ENCODE assay signal across 19 cellular contexts in genomic region chr15:25864966-25865365, GRCh38. TPM values are rescaled to one million over a fixed set of nuclear protein-coding genes. Genes with fewer than 3 reads are reported as not detected.
DNase-seq lines count a peak whose midpoint lies in the region; ATAC-seq, FAIRE-seq and TF ChIP-seq lines count a peak whose summit lies in the region.
"Had no signal": no experiment of that assay in that cellular context is flagged by ENCODE, and none has a peak within 500 bp of the region (broad histone marks: within the 10 kb centered on the region; RNA-seq: fewer than 3 reads in every experiment).

No MANE protein-coding gene starts in this region.

- H4K20me1 ChIP-seq in PC-3 (ENCODE audit: low read length), result no peaks in the 10 kb centered on the region

- H3K4me2 ChIP-seq in PC-3 (ENCODE audit: low read length), result no peak overlapping the region
- H3K4me2 ChIP-seq: GM23338 had no signal

- TF ChIP-seq CTCF in PC-3 (conservative IDR thresholded peaks at IDR 0.05; ENCODE audit: low read depth, low read length) (no peak), type B pancreatic cell (conservative IDR thresholded peaks at IDR 0.05) (no peak), progenitor cell of endocrine pancreas (IDR thresholded peaks at IDR 0.05; ENCODE audit: unreplicated experiment) (no peak)

- BruUV-seq in PC-3 (replicated peaks; lab: Mats Ljungman, UMichigan), result no TSS peak

- CTCF ChIA-PET in activated naive CD4-positive, alpha-beta T cell treated with anti-CD3 and anti-CD28 coated beads, Interleukin-2, amount 10 ng/mL, durations not matched to agents 7 days and 5 days (lab: Charles Lee), result interaction anchor here (0.9 to 1.1 kb wide), 2 partner anchors 69 to 82 kb away, joined by 3 to 4 read pairs; no protein-coding TSS in a partner anchor
- CTCF ChIA-PET in PC-3 (lab: Charles Lee), result no interaction called here

- H3K36me3 Mint-ChIP-seq in activated naive CD4-positive, alpha-beta T cell treated with anti-CD3 and anti-CD28 coated beads, Interleukin-2, amount 10 ng/mL, durations not matched to agents 7 days and 5 days, result peaks cover 21% of the 10 kb centered on the region
- H3K36me3 Mint-ChIP-seq in type B pancreatic cell (no peaks in the 10 kb centered on the region), progenitor cell of endocrine pancreas (ENCODE audit: insufficient read depth) (no peaks in the 10 kb centered on the region)

- H3K79me2 ChIP-seq in PC-3 (ENCODE audit: low read length), result no peaks in the 10 kb centered on the region

- H3K4me1 ChIP-seq in PC-3 (ENCODE audit: insufficient read depth, low read length), result no peaks in the 10 kb centered on the region
- peaks cover 13% of the 10 kb centered on the region for H3K4me1 ChIP-seq in effector memory CD4-positive, alpha-beta T cell (ENCODE audit: control insufficient read depth, insufficient read depth, low read length, poor library complexity, severe bottlenecking)

- no peak for ATAC-seq in PC-3
- ATAC-seq: GM23338, sciatic nerve had no signal

- H3K27me3 ChIP-seq in PC-3 (ENCODE audit: low read length), result no peaks in the 10 kb centered on the region
- no peaks in the 10 kb centered on the region for H3K27me3 ChIP-seq in effector memory CD4-positive, alpha-beta T cell (replicated peaks; ENCODE audit: control insufficient read depth, insufficient read depth, low read length, poor library complexity, severe bottlenecking)
- H3K27me3 ChIP-seq: vagina had no signal

- no peaks in the 10 kb centered on the region for H3K9me3 ChIP-seq in PC-3 (ENCODE audit: low read length)
- no peaks in the 10 kb centered on the region for H3K9me3 ChIP-seq in effector memory CD4-positive, alpha-beta T cell (ENCODE audit: control insufficient read depth, low read length)
- H3K9me3 ChIP-seq: vagina had no signal

- peaks cover 30% of the 10 kb centered on the region for H3K4me1 Mint-ChIP-seq in activated naive CD4-positive, alpha-beta T cell treated with anti-CD3 and anti-CD28 coated beads, Interleukin-2, amount 10 ng/mL, durations not matched to agents 7 days and 5 days
- H3K4me1 Mint-ChIP-seq in type B pancreatic cell (ENCODE audit: unreplicated experiment) (no peaks in the 10 kb centered on the region), progenitor cell of endocrine pancreas (ENCODE audit: low read depth) (peaks cover 2% of the 10 kb centered on the region)
- H3K4me1 Mint-ChIP-seq: endodermal cell had no signal

- H3K4me3 ChIP-seq in PC-3 (ENCODE audit: low read length), result no peak overlapping the region
- H3K4me3 ChIP-seq in effector memory CD4-positive, alpha-beta T cell (ENCODE audit: insufficient read depth, low read depth, low read length, poor library complexity, severe bottlenecking), result no peak overlapping the region
- H3K4me3 ChIP-seq: GM23338, vagina had no signal

- H3K9me3 Mint-ChIP-seq in activated naive CD4-positive, alpha-beta T cell treated with anti-CD3 and anti-CD28 coated beads, Interleukin-2, amount 10 ng/mL, durations not matched to agents 7 days and 5 days, result no peaks in the 10 kb centered on the region
- H3K9me3 Mint-ChIP-seq in type B pancreatic cell, result no peaks in the 10 kb centered on the region
- no peaks in the 10 kb centered on the region for H3K9me3 Mint-ChIP-seq in progenitor cell of endocrine pancreas (ENCODE audit: low read depth)
- H3K9me3 Mint-ChIP-seq: endodermal cell, GM23338 had no signal

- POLR2A ChIA-PET in PC-3 (lab: Charles Lee; ENCODE audit: unreplicated experiment), result interaction anchor here (0.6 kb wide), 1 partner anchor 69 kb away, joined by 4 read pairs; no protein-coding TSS in a partner anchor

- FAIRE-seq in GM12892 (lab: Jason Lieb, UNC), result no peak

- H3K27me3 Mint-ChIP-seq in activated naive CD4-positive, alpha-beta T cell treated with anti-CD3 and anti-CD28 coated beads, Interleukin-2, amount 10 ng/mL, durations not matched to agents 7 days and 5 days, result peaks cover 37% of the 10 kb centered on the region
- H3K27me3 Mint-ChIP-seq in type B pancreatic cell (peaks cover 69% of the 10 kb centered on the region), progenitor cell of endocrine pancreas (peaks cover 75% of the 10 kb centered on the region)

- H3K36me3 ChIP-seq in PC-3 (ENCODE audit: low read depth, low read length), result no peaks in the 10 kb centered on the region
- no peaks in the 10 kb centered on the region for H3K36me3 ChIP-seq in effector memory CD4-positive, alpha-beta T cell (ENCODE audit: control insufficient read depth, insufficient read depth, low read length)
- H3K36me3 ChIP-seq: vagina had no signal

- no peaks in the 10 kb centered on the region for H3F3A ChIP-seq in PC-3 (ENCODE audit: low read length, unreplicated experiment)

- H3K4me3 Mint-ChIP-seq in activated naive CD4-positive, alpha-beta T cell treated with anti-CD3 and anti-CD28 coated beads, Interleukin-2, amount 10 ng/mL, durations not matched to agents 7 days and 5 days, result peak overlapping the region; percentile 58
- peak overlapping the region; percentile 70 for H3K4me3 Mint-ChIP-seq in type B pancreatic cell
- H3K4me3 Mint-ChIP-seq in progenitor cell of endocrine pancreas (ENCODE audit: low read depth), result no peak overlapping the region
- H3K4me3 Mint-ChIP-seq: endodermal cell had no signal

- peak overlapping the region; percentile 82 for H3K27ac Mint-ChIP-seq in activated naive CD4-positive, alpha-beta T cell treated with anti-CD3 and anti-CD28 coated beads, Interleukin-2, amount 10 ng/mL, durations not matched to agents 7 days and 5 days
- H3K27ac Mint-ChIP-seq in type B pancreatic cell, result no peak overlapping the region
- H3K27ac Mint-ChIP-seq in progenitor cell of endocrine pancreas, result no peak overlapping the region
- H3K27ac Mint-ChIP-seq: endodermal cell, GM23338 had no signal

- no peak for DNase-seq in activated naive CD4-positive, alpha-beta T cell treated with anti-CD3 and anti-CD28 coated beads, Interleukin-2, amount 10 ng/mL, durations not matched to agents 7 days and 5 days
- DNase-seq in activated naive CD4-positive, alpha-beta T cell treated with Interleukin-2 at 50 U/mL for 16 hours, result no peak
- DNase-seq in PC-3 (peak; percentile 53), glomerular visceral epithelial cell (ENCODE audit: extremely low spot score) (peak; percentile 17), type B pancreatic cell (ENCODE audit: extremely low spot score, unreplicated experiment) (no peak), progenitor cell of endocrine pancreas (ENCODE audit: low spot score, unreplicated experiment) (no peak), GM12892 (ENCODE audit: insufficient read length) (no peak)
- no peak for DNase-seq in effector memory CD4-positive, alpha-beta T cell
- DNase-seq: amygdala; endodermal cell; GF-D8; hypothalamus; NCI-H187; occipital lobe; Right ventricle myocardium superior; stimulated activated CD4-positive, alpha-beta T cell treated with anti-CD3 and anti-CD28 coated beads, Interleukin-1b, Interleukin-23, amount 100 ng/mL, for 48 hours had no signal

- no peak overlapping the region for H3K9ac ChIP-seq in PC-3 (ENCODE audit: low read length)

- TF ChIP-seq POLR2A in GM12892 (IDR thresholded peaks at IDR 0.05; ENCODE audit: low read depth, low read length), result no peak

- H2AFZ ChIP-seq in PC-3 (ENCODE audit: low read length), result no peak overlapping the region

- no peak overlapping the region for H3K27ac ChIP-seq in PC-3 (ENCODE audit: low read length)
- no peak overlapping the region for H3K27ac ChIP-seq in effector memory CD4-positive, alpha-beta T cell (ENCODE audit: insufficient read depth, low read length, poor library complexity, severe bottlenecking)
- H3K27ac ChIP-seq: vagina had no signal

- intact Hi-C loops in PC-3 (cut with micrococcal nuclease), result no loop called here

- no peaks in the 10 kb centered on the region for H3K9me2 ChIP-seq in PC-3 (replicated peaks; ENCODE audit: low read length)

RNA-seq across cellular contexts. Expression of gene ATP10A, which starts 1.8 kb away (rescaled TPM):
- total RNA-seq in PC-3 (2014; rRNA removed) (2.6 and 5.0 TPM in 2 replicates), type B pancreatic cell (ENCODE audit: low replicate concordance) (1.9 and 2.6 TPM in 2 replicates), progenitor cell of endocrine pancreas (0.07 and 0.16 TPM in 2 replicates)
- polyA plus RNA-seq in GM12892 (2012; ENCODE audit: missing spikeins), result 0.11 TPM

Comparison
In these comparisons a context has a peak if more than half of its experiments do, and no peak if none do; other contexts are left out.
1. DNase-seq: peak in PC-3 (single experiment) and glomerular visceral epithelial cell (single experiment); none in activated naive CD4-positive, alpha-beta T cell treated with anti-CD3 and anti-CD28 coated beads, Interleukin-2, amount 10 ng/mL, durations not matched to agents 7 days and 5 days (single experiment), activated naive CD4-positive, alpha-beta T cell treated with Interleukin-2 at 50 U/mL for 16 hours (single experiment), type B pancreatic cell (single experiment), progenitor cell of endocrine pancreas (single experiment), effector memory CD4-positive, alpha-beta T cell (0 of 3) and GM12892 (single experiment).